9 cellular contexts compared by ENCODE assay signal in the genomic region with DNA sequence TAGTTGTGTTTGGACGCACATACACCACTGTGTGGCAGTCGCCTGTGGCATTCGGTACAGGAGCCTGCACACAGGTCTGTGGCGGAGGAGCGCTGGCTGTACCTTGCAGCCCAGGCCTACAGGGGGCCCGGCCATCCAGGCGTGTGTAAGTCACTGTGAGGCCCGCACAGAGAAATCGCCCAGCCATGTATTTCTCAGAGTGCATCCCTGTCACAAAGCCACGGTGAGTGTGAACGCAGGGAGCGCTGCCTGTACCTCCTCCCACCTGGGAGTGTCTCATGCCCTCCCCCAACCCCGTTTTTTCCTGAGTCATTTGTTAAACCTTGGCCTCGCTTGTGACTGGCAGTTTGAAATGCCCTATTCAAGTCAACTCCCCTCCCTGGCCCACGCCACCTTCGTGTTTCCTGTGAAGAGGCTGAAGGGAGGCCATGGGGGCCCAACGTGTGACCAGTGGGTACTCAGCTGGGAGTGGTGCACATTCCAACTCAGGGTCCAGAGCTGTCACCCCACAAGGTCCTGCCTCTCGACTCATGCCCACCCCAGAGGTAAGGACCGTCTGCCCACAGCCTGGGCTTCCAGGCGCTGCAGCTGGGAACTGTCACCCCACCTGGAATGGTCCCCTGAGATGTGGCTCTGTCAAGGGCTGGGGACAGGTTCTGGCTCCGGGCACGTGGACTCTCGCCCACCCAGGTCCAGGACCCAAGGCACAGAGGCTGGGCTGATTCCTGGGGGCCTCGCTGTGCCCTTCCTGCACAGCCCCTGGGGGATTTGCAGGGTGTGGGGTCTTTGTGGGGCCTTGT. TPM values are rescaled to one million over a fixed set of nuclear protein-coding genes. Genes with fewer than 3 reads are reported as not detected.
DNase-seq lines count a peak whose midpoint lies in the region; ATAC-seq and TF ChIP-seq lines count a peak whose summit lies in the region.
"Had no signal": no experiment of that assay in that cellular context is flagged by ENCODE, and none has a peak within 500 bp of the region (broad histone marks: within the 10 kb centered on the region; RNA-seq: fewer than 3 reads in every experiment).

No MANE protein-coding gene starts in this region.

- no peak overlapping the region for H3K4me3 ChIP-seq in AG04450 (ENCODE audit: low read depth, low read length)

- H3K27me3 ChIP-seq in AG04450 (ENCODE audit: control insufficient read depth, insufficient read depth, low read length): peaks cover 6% of the 10 kb centered on the region

- DNase-seq in AG04450 (ENCODE audit: low read depth, low spot score): no peak
- peak; percentile 83 for DNase-seq in SK-N-DZ (ENCODE audit: low spot score)
- peak; percentile 33 for DNase-seq in effector CD8-positive, alpha-beta T cell (lab: John Stamatoyannopoulos, UW)
- peak; percentile 24 to 62 (median 44) for DNase-seq in stimulated activated naive CD4-positive, alpha-beta T cell (lab: John Stamatoyannopoulos, UW)
- no peak for DNase-seq in T1000 (lab: John Stamatoyannopoulos, UW)

- POLR2A ChIA-PET in AG04450 (lab: Yijun Ruan, JAX): interaction anchor here (1.2 kb wide), 1 partner anchor 79 kb away, joined by 6 read pairs; no protein-coding TSS in a partner anchor

- no peak overlapping the region for H3K27ac ChIP-seq in AG04450 (ENCODE audit: low read depth, low read length)
- H3K27ac ChIP-seq: neutrophil had no signal

- ATAC-seq in GM21381 (IDR thresholded peaks at IDR 0.05; ENCODE audit: unreplicated experiment) (peak; percentile 47), HG02885 (IDR thresholded peaks at IDR 0.05; ENCODE audit: poor library complexity, unreplicated experiment) (no peak), GM18511 (IDR thresholded peaks at IDR 0.05; ENCODE audit: unreplicated experiment) (no peak)

- TF ChIP-seq CTCF in AG04450 (IDR thresholded peaks at IDR 0.05; ENCODE audit: low read depth, low read length): peak; percentile 35

- H3K9me3 ChIP-seq in AG04450 (ENCODE audit: control insufficient read depth, insufficient read depth, low read length): peaks cover 3% of the 10 kb centered on the region; the same call in 1 of the 2 replicates
- H3K9me3 ChIP-seq: neutrophil had no signal

- CTCF ChIA-PET in AG04450 (lab: Charles Lee): no interaction called here

RNA-seq across cellular contexts. Expression of a gene that starts 11.6 kb away (rescaled TPM):
- 25.2 and 26.8 TPM in 2 replicates for polyA plus RNA-seq in AG04450 (2011; rRNA removed)
- polyA minus RNA-seq in AG04450 (2011; rRNA and poly(A)+ RNA removed): 32.8 and 38.1 TPM in 2 replicates
- polyA plus RNA-seq in SK-N-DZ (2014; cell fraction: cytosol; rRNA removed): 14.5 and 15.7 TPM in 2 replicates
- polyA plus RNA-seq in SK-N-DZ (2014; cell fraction: nucleus; rRNA removed): 14.6 and 15.5 TPM in 2 replicates

RNA-seq across cellular contexts. Expression of a gene that starts 35.1 kb away (rescaled TPM):
- polyA plus RNA-seq in AG04450 (2011; rRNA removed): not detected in 2 replicates
- not detected in 2 replicates for polyA minus RNA-seq in AG04450 (2011; rRNA and poly(A)+ RNA removed)
- polyA plus RNA-seq in SK-N-DZ (2014; cell fraction: cytosol; rRNA removed): not detected in 2 replicates
- not detected in 2 replicates for polyA plus RNA-seq in SK-N-DZ (2014; cell fraction: nucleus; rRNA removed)

Comparison
In these comparisons a context has a peak if more than half of its experiments do, and no peak if none do; other contexts are left out.
1. DNase-seq: peak in SK-N-DZ (single experiment), effector CD8-positive, alpha-beta T cell (single experiment) and stimulated activated naive CD4-positive, alpha-beta T cell (6 of 6); none in AG04450 (single experiment) and T1000 (single experiment).